In genomic region chr22:17775781-17776470, GRCh38 we compare ENCODE assay signal across 10 cellular contexts. TPM values are rescaled to one million over a fixed set of nuclear protein-coding genes. Genes with fewer than 3 reads are reported as not detected.
A peak's percentile ranks its signal among the peaks of the same experiment; 100 is the strongest.
DNase-seq lines count a peak whose midpoint lies in the region; ATAC-seq lines count a peak whose summit lies in the region.
"Had no signal": no experiment of that assay in that cellular context is flagged by ENCODE, and none has a peak within 500 bp of the region (broad histone marks: within the 10 kb centered on the region; RNA-seq: fewer than 3 reads in every experiment).

No MANE protein-coding gene starts in this region.

- H3K4me2 ChIP-seq in BLaER1 = peak overlapping the region; percentile 96

- H3K27ac ChIP-seq in BLaER1 = peak overlapping the region; percentile 97
- H3K27ac ChIP-seq in CD8-positive, alpha-beta memory T cell (ENCODE audit: low read depth, low read length) = no peak overlapping the region
- H3K27ac ChIP-seq: cardiac muscle cell had no signal

- peak in 2 of 5 donors; percentile 48 to 69 for DNase-seq in CD8-positive, alpha-beta memory T cell
- no peak for DNase-seq in activated CD8-positive, alpha-beta T cell treated with anti-CD3 and anti-CD28 coated beads, Interleukin-2, amount 10 ng/mL, durations not matched to agents 7 days and 5 days
- DNase-seq in naive B cell (no peak), DMS 273 (lab: John Stamatoyannopoulos, UW; ENCODE audit: unreplicated experiment) (no peak), NCI-H446 (lab: John Stamatoyannopoulos, UW) (no peak)
- DNase-seq: stimulated activated CD8-positive, alpha-beta memory T cell treated with anti-CD3 and anti-CD28 coated beads, Interleukin-4, amount 100 ng/mL, for 48 hours had no signal

- H3K27ac Mint-ChIP-seq in CD8-positive, alpha-beta memory T cell = peak overlapping the region; percentile 89 to 100 (median 99)
- H3K27ac Mint-ChIP-seq in activated CD8-positive, alpha-beta T cell treated with anti-CD3 and anti-CD28 coated beads, Interleukin-2, amount 10 ng/mL, durations not matched to agents 7 days and 5 days = peak overlapping the region; percentile 98
- peak overlapping the region; percentile 83 to 99 (median 98) for H3K27ac Mint-ChIP-seq in naive B cell

- peaks cover 84% of the 10 kb centered on the region for H3K4me1 ChIP-seq in BLaER1
- peaks cover 84% of the 10 kb centered on the region for H3K4me1 ChIP-seq in CD8-positive, alpha-beta memory T cell (ENCODE audit: insufficient read depth, low read length)

- peak overlapping the region; percentile 94 for H3K9ac ChIP-seq in BLaER1

- no peaks in the 10 kb centered on the region; the same call in 1 of the 2 replicates for H3K9me3 ChIP-seq in BLaER1
- H3K9me3 ChIP-seq in CD8-positive, alpha-beta memory T cell (ENCODE audit: low read length) = no peaks in the 10 kb centered on the region

- CTCF ChIA-PET in CD8-positive, alpha-beta memory T cell (lab: Charles Lee) = interaction anchor here (1.2 to 6.5 kb wide), 2 partner anchors 9 to 301 kb away, joined by 5 to 40 read pairs; no protein-coding TSS in a partner anchor
- CTCF ChIA-PET in activated CD8-positive, alpha-beta T cell treated with anti-CD3 and anti-CD28 coated beads, Interleukin-2, amount 10 ng/mL, durations not matched to agents 7 days and 5 days (lab: Charles Lee) = interaction anchor here (0.7 to 1.6 kb wide), 3 partner anchors 9 to 301 kb away, joined by 3 to 8 read pairs (median 3); no protein-coding TSS in a partner anchor

- H3K36me3 Mint-ChIP-seq in CD8-positive, alpha-beta memory T cell = peaks cover 0 to 20% (median 1%) of the 10 kb centered on the region in 3 donors
- peaks cover 25% of the 10 kb centered on the region for H3K36me3 Mint-ChIP-seq in activated CD8-positive, alpha-beta T cell treated with anti-CD3 and anti-CD28 coated beads, Interleukin-2, amount 10 ng/mL, durations not matched to agents 7 days and 5 days (ENCODE audit: low read depth)
- peaks cover 0 to 8% of the 10 kb centered on the region in 2 donors for H3K36me3 Mint-ChIP-seq in naive B cell

- H3K4me3 ChIP-seq in BLaER1 = no peak overlapping the region
- H3K4me3 ChIP-seq in CD8-positive, alpha-beta memory T cell (ENCODE audit: low read length) = peak overlapping the region; percentile 64
- H3K4me3 ChIP-seq: cardiac muscle cell had no signal

- peaks cover 0 to 1% of the 10 kb centered on the region in 2 donors for H3K27me3 Mint-ChIP-seq in CD8-positive, alpha-beta memory T cell
- H3K27me3 Mint-ChIP-seq in activated CD8-positive, alpha-beta T cell treated with anti-CD3 and anti-CD28 coated beads, Interleukin-2, amount 10 ng/mL, durations not matched to agents 7 days and 5 days (ENCODE audit: low read depth) = peaks cover 7% of the 10 kb centered on the region
- H3K27me3 Mint-ChIP-seq in naive B cell = no peaks in the 10 kb centered on the region

- H3K36me3 ChIP-seq in BLaER1 = no peaks in the 10 kb centered on the region
- H3K36me3 ChIP-seq in CD8-positive, alpha-beta memory T cell (ENCODE audit: insufficient read depth, low read length) = no peaks in the 10 kb centered on the region
- H3K36me3 ChIP-seq: cardiac muscle cell had no signal

- H4K20me1 ChIP-seq in BLaER1 = peaks cover 22% of the 10 kb centered on the region

- POLR2A ChIA-PET in CD8-positive, alpha-beta memory T cell (lab: Charles Lee) = no interaction called here
- POLR2A ChIA-PET in activated CD8-positive, alpha-beta T cell treated with anti-CD3 and anti-CD28 coated beads, Interleukin-2, amount 10 ng/mL, durations not matched to agents 7 days and 5 days (lab: Charles Lee) = no interaction called here

- ATAC-seq in activated CD8-positive, alpha-beta T cell treated with anti-CD3 and anti-CD28 coated beads, Interleukin-2, amount 10 ng/mL, durations not matched to agents 7 days and 5 days = no peak
- ATAC-seq in naive B cell (ENCODE audit: low read depth in 2 of 2) (no peak), GM18520 (IDR thresholded peaks at IDR 0.05; ENCODE audit: unreplicated experiment) (no peak), GM19035 (IDR thresholded peaks at IDR 0.05; ENCODE audit: unreplicated experiment) (no peak)

- no peaks in the 10 kb centered on the region for H3K27me3 ChIP-seq in BLaER1
- no peaks in the 10 kb centered on the region for H3K27me3 ChIP-seq in CD8-positive, alpha-beta memory T cell (ENCODE audit: insufficient read depth, low read length, poor library complexity, severe bottlenecking)
- H3K27me3 ChIP-seq: cardiac muscle cell had no signal

- H3K4me3 Mint-ChIP-seq in CD8-positive, alpha-beta memory T cell = peak overlapping the region; percentile 75 to 99 (median 97)
- peak overlapping the region; percentile 64 for H3K4me3 Mint-ChIP-seq in activated CD8-positive, alpha-beta T cell treated with anti-CD3 and anti-CD28 coated beads, Interleukin-2, amount 10 ng/mL, durations not matched to agents 7 days and 5 days
- H3K4me3 Mint-ChIP-seq in naive B cell = peak overlapping the region in 7 of 8 donors; percentile 66 to 96 (median 92)

- no peaks in the 10 kb centered on the region for H3K9me3 Mint-ChIP-seq in CD8-positive, alpha-beta memory T cell
- no peaks in the 10 kb centered on the region for H3K9me3 Mint-ChIP-seq in activated CD8-positive, alpha-beta T cell treated with anti-CD3 and anti-CD28 coated beads, Interleukin-2, amount 10 ng/mL, durations not matched to agents 7 days and 5 days (ENCODE audit: insufficient read depth)
- peaks cover 0 to 2% (median 0%) of the 10 kb centered on the region in 7 donors for H3K9me3 Mint-ChIP-seq in naive B cell

- peaks cover 71 to 89% (median 86%) of the 10 kb centered on the region in 3 donors for H3K4me1 Mint-ChIP-seq in CD8-positive, alpha-beta memory T cell
- H3K4me1 Mint-ChIP-seq in activated CD8-positive, alpha-beta T cell treated with anti-CD3 and anti-CD28 coated beads, Interleukin-2, amount 10 ng/mL, durations not matched to agents 7 days and 5 days (ENCODE audit: low read depth) = peaks cover 79% of the 10 kb centered on the region
- H3K4me1 Mint-ChIP-seq in naive B cell = peaks cover 66 to 88% (median 80%) of the 10 kb centered on the region in 3 donors

RNA-seq across cellular contexts. Expression of gene BID, which starts 1.7 kb away (rescaled TPM):
- 10 to 100 TPM; 11.5 to 14.1 TPM for total RNA-seq in CD8-positive, alpha-beta memory T cell
- 72.5 TPM for polyA plus RNA-seq in CD8-positive, alpha-beta memory T cell
- total RNA-seq in activated CD8-positive, alpha-beta T cell treated with anti-CD3 and anti-CD28 coated beads, Interleukin-2, amount 10 ng/mL, durations not matched to agents 7 days and 5 days = 10 to 100 TPM; 46.2 to 48.4 TPM
- polyA plus RNA-seq in naive B cell (ENCODE audit: low read depth in 6 of 6) = 10 to 100 TPM; 18.2 to 29.9 (median 23.1) TPM
